In the genomic region with DNA sequence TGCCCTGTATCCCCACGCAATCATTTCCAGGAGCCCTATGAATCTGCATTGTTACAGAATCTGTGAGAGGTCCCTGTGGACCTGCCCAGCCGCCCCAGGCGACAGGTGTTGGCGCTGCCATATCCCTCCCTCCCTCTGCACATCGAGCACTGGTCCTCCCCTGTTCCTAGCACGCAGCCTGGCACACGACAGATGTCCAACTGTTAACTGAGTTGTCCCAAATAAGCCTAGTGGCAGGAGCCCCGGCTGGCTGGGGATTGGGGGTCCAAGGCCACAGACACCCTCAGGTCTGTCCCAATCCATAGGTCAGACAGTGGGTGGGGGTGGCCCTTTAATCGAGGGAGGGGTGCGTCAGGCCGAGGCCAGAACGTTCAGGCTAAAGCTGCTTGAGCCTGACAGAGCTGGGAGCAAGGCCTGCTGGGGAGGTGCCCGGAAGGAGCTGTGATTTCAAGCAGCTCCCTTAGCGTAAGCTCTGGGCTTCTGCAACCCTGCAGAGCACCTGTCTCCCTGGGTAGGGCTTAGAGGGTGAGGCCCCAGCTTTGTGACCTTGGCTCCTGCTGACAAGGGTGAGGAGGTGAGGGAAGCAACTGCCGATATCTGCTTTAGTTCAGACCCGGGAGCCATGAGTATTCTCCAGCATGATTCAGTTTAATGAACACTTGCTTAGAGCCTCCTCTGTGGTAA, we compare ENCODE assay signal across 28 cellular contexts. TPM values are rescaled to one million over a fixed set of nuclear protein-coding genes. Genes with fewer than 3 reads are reported as not detected.
"Had no signal": no experiment of that assay in that cellular context is flagged by ENCODE, and none has a peak within 500 bp of the region (broad histone marks: within the 10 kb centered on the region; RNA-seq: fewer than 3 reads in every experiment).

No MANE protein-coding gene starts in this region.

- H3K4me3 Mint-ChIP-seq: activated CD4-positive, alpha-beta T cell treated with anti-CD3 and anti-CD28 coated beads, Interleukin-2, amount 10 ng/mL, durations not matched to agents 7 days and 5 days; activated CD8-positive, alpha-beta T cell treated with anti-CD3 and anti-CD28 coated beads for 36 hours; activated naive CD4-positive, alpha-beta T cell treated with anti-CD3 and anti-CD28 coated beads for 36 hours; activated naive CD8-positive, alpha-beta T cell treated with anti-CD3 and anti-CD28 coated beads, Interleukin-2, amount 10 ng/mL, durations not matched to agents 7 days and 5 days; activated T-cell treated with anti-CD3 and anti-CD28 coated beads, Interleukin-2, amount 50 U/mL, for 4 hours; naive thymus-derived CD4-positive, alpha-beta T cell; neural progenitor cell; stimulated activated naive B cell treated with anti-CD40 and anti-IgM and Interleukin-4, amounts not matched to agents 10 μg/mL and 1 μg/mL and 100 μg/mL, for 72 hours; T-cell; T-helper 2 cell treated with Interferon-gamma antibody and Interleukin-4, amounts not matched to agents 5 μg/mL and 100 μg/mL, for 36 hours had no signal

- H3K9ac ChIP-seq: neural progenitor cell had no signal

- H3K9me3 ChIP-seq: heart right ventricle, lower lobe of right lung, right lobe of liver, testis, upper lobe of left lung had no signal

- H3K4me1 ChIP-seq: heart right ventricle, lower lobe of right lung, neural progenitor cell, right lobe of liver, testis, upper lobe of left lung had no signal

- H3K4me1 Mint-ChIP-seq: neural progenitor cell had no signal

- DNase-seq: activated CD4-positive, alpha-beta T cell treated with anti-CD3 and anti-CD28 coated beads, Interleukin-2, amount 10 ng/mL, durations not matched to agents 7 days and 5 days; activated CD4-positive, CD25-positive, alpha-beta regulatory T cell treated with anti-CD3 and anti-CD28 coated beads, Interleukin-2, amount 50 U/mL, for 72 hours; activated CD8-positive, alpha-beta T cell treated with anti-CD3 and anti-CD28 coated beads for 36 hours; activated naive CD4-positive, alpha-beta T cell treated with anti-CD3 and anti-CD28 coated beads for 36 hours; activated naive CD8-positive, alpha-beta T cell treated with anti-CD3 and anti-CD28 coated beads, Interleukin-2, amount 10 ng/mL, durations not matched to agents 7 days and 5 days; activated T-cell treated with anti-CD3 and anti-CD28 coated beads, Interleukin-2, amount 50 U/mL, for 4 hours; amniotic stem cell; cerebellar nuclear complex; effector CD4-positive, alpha-beta T cell; erythroblast; foreskin fibroblast; heart right ventricle; lower lobe of right lung; naive thymus-derived CD4-positive, alpha-beta T cell; posterior cingulate gyrus; right lobe of liver; stimulated activated CD4-positive, alpha-beta T cell treated with anti-CD3 and anti-CD28 coated beads, Interleukin-2, amount 100 ng/mL, for 24 hours; stimulated activated naive B cell treated with anti-CD40 and anti-IgM and Interleukin-4, amounts not matched to agents 10 μg/mL and 1 μg/mL and 100 μg/mL, for 72 hours; T-cell; testis had no signal

- H3K9me3 Mint-ChIP-seq: activated CD8-positive, alpha-beta T cell treated with anti-CD3 and anti-CD28 coated beads for 36 hours; activated naive CD4-positive, alpha-beta T cell treated with anti-CD3 and anti-CD28 coated beads for 36 hours; activated naive CD8-positive, alpha-beta T cell treated with anti-CD3 and anti-CD28 coated beads, Interleukin-2, amount 10 ng/mL, durations not matched to agents 7 days and 5 days; activated T-cell treated with anti-CD3 and anti-CD28 coated beads, Interleukin-2, amount 50 U/mL, for 4 hours; activated T-helper 2 cell treated with anti-CD3 and anti-CD28 coated beads, Interferon-gamma antibody, Interleukin-2, Interleukin-4, amounts not matched to agents 10 μg/mL and 5 μg/mL and 100 μg/mL, durations not matched to agents 14 hours and 24 hours and 36 hours; neural progenitor cell; stimulated activated naive B cell treated with anti-CD40 and anti-IgM and Interleukin-4, amounts not matched to agents 10 μg/mL and 1 μg/mL and 100 μg/mL, for 72 hours; T-cell; T-helper 2 cell treated with Interferon-gamma antibody and Interleukin-4, amounts not matched to agents 5 μg/mL and 100 μg/mL, for 36 hours had no signal

- H3K27ac ChIP-seq: heart right ventricle, lower lobe of right lung, neural progenitor cell, right lobe of liver, skin epidermis, testis, upper lobe of left lung, VCaP had no signal

- H3K36me3 Mint-ChIP-seq: activated naive CD8-positive, alpha-beta T cell treated with anti-CD3 and anti-CD28 coated beads, Interleukin-2, amount 10 ng/mL, durations not matched to agents 7 days and 5 days; neural progenitor cell; stimulated activated naive B cell treated with anti-CD40 and anti-IgM and Interleukin-4, amounts not matched to agents 10 μg/mL and 1 μg/mL and 100 μg/mL, for 72 hours; T-cell had no signal

- H3K27ac Mint-ChIP-seq: activated CD4-positive, alpha-beta T cell treated with anti-CD3 and anti-CD28 coated beads, Interleukin-2, amount 10 ng/mL, durations not matched to agents 7 days and 5 days; activated CD8-positive, alpha-beta T cell treated with anti-CD3 and anti-CD28 coated beads for 36 hours; activated naive CD4-positive, alpha-beta T cell treated with anti-CD3 and anti-CD28 coated beads for 36 hours; activated naive CD8-positive, alpha-beta T cell treated with anti-CD3 and anti-CD28 coated beads, Interleukin-2, amount 10 ng/mL, durations not matched to agents 7 days and 5 days; activated T-helper 2 cell treated with anti-CD3 and anti-CD28 coated beads, Interferon-gamma antibody, Interleukin-2, Interleukin-4, amounts not matched to agents 10 μg/mL and 5 μg/mL and 100 μg/mL, durations not matched to agents 14 hours and 24 hours and 36 hours; naive thymus-derived CD4-positive, alpha-beta T cell; neural progenitor cell; stimulated activated naive B cell treated with anti-CD40 and anti-IgM and Interleukin-4, amounts not matched to agents 10 μg/mL and 1 μg/mL and 100 μg/mL, for 72 hours; T-cell; T-helper 2 cell treated with Interferon-gamma antibody and Interleukin-4, amounts not matched to agents 5 μg/mL and 100 μg/mL, for 36 hours had no signal

- H3K27me3 ChIP-seq: neural progenitor cell, right lobe of liver, testis, upper lobe of left lung had no signal

- H3K4me3 ChIP-seq: heart right ventricle, lower lobe of right lung, neural progenitor cell, right lobe of liver, skin epidermis, testis, upper lobe of left lung had no signal

- H3K36me3 ChIP-seq: heart right ventricle, lower lobe of right lung, neural progenitor cell, right lobe of liver, upper lobe of left lung had no signal

RNA-seq across cellular contexts. Expression of gene ADRA2A, which starts 40.1 kb away (rescaled TPM):
- total RNA-seq: activated CD4-positive, alpha-beta T cell treated with anti-CD3 and anti-CD28 coated beads, Interleukin-2, amount 10 ng/mL, durations not matched to agents 7 days and 5 days; activated naive CD4-positive, alpha-beta T cell treated with anti-CD3 and anti-CD28 coated beads for 36 hours; activated naive CD8-positive, alpha-beta T cell treated with anti-CD3 and anti-CD28 coated beads, Interleukin-2, amount 10 ng/mL, durations not matched to agents 7 days and 5 days; activated T-helper 2 cell treated with anti-CD3 and anti-CD28 coated beads, Interferon-gamma antibody, Interleukin-2, Interleukin-4, amounts not matched to agents 10 μg/mL and 5 μg/mL and 100 μg/mL, durations not matched to agents 14 hours and 24 hours and 36 hours; bronchial epithelial cell had no signal
- polyA plus RNA-seq: keratinocyte; naive thymus-derived CD4-positive, alpha-beta T cell had no signal
